8 cellular contexts compared by ENCODE assay signal in genomic region chr15:64095795-64096485, GRCh38. TPM values are rescaled to one million over a fixed set of nuclear protein-coding genes. Genes with fewer than 3 reads are reported as not detected.
A peak's percentile ranks its signal among the peaks of the same experiment; 100 is the strongest.
DNase-seq lines count a peak whose midpoint lies in the region; ATAC-seq, FAIRE-seq and TF ChIP-seq lines count a peak whose summit lies in the region.

Gene SNX1, plus strand, starts transcription at chr15:64095982. Its CDS starts 32 bp downstream, at chr15:64096014.

- H3K4me1 ChIP-seq in ectodermal cell (ENCODE audit: control insufficient read depth, insufficient read depth, low read length) = peaks cover 13% of the 10 kb centered on the region
- peaks cover 78% of the 10 kb centered on the region for H3K4me1 ChIP-seq in lower lobe of right lung

- H3K36me3 ChIP-seq in ectodermal cell (ENCODE audit: control insufficient read depth, insufficient read depth, low read length) (no peaks in the 10 kb centered on the region), lower lobe of right lung (no peaks in the 10 kb centered on the region)

- H3K4me3 ChIP-seq in ectodermal cell (ENCODE audit: insufficient read depth, low read depth, low read length) = peak within 1 kb of the TSS; percentile 67
- peak within 1 kb of the TSS; percentile 78 for H3K4me3 ChIP-seq in lower lobe of right lung

- no peaks in the 10 kb centered on the region for H3K9me3 ChIP-seq in ectodermal cell (ENCODE audit: control insufficient read depth, low read length)
- no peaks in the 10 kb centered on the region for H3K9me3 ChIP-seq in lower lobe of right lung

- peak; percentile 91 for DNase-seq in HTR-8/SVneo (ENCODE audit: insufficient read length, low spot score)
- DNase-seq in NOMO-1 (lab: John Stamatoyannopoulos, UW; ENCODE audit: unreplicated experiment in 2 of 2) = peak; percentile 90 to 98
- DNase-seq in activated CD8-positive, alpha-beta memory T cell treated with anti-CD3 and anti-CD28 coated beads for 24 hours = peak; percentile 98
- DNase-seq in lower lobe of right lung = peak; percentile 96
- peak; percentile 89 to 99 for DNase-seq in stimulated activated CD4-positive, alpha-beta T cell treated with anti-CD3 and anti-CD28 coated beads, Interleukin-4, amount 100 ng/mL, for 48 hours (ENCODE audit: low read depth in 2 of 2)

- no peak for FAIRE-seq in HTR-8/SVneo (lab: Jason Lieb, UNC)

- 0 to 1% methylated on average over 63 of the region's 63 CpGs for WGBS in ectodermal cell, 2 experiments

- H3K27me3 ChIP-seq in ectodermal cell (ENCODE audit: control insufficient read depth, insufficient read depth, low read length, poor library complexity, severe bottlenecking) (no peaks in the 10 kb centered on the region), lower lobe of right lung (ENCODE audit: low read depth) (no peaks in the 10 kb centered on the region)

- intact Hi-C loops in lower lobe of right lung (cut with DNase I) = no loop called here

- no peak for TF ChIP-seq CTCF in C4-2B (conservative IDR thresholded peaks at IDR 0.05)
- no peak for TF ChIP-seq CTCF in lower lobe of right lung (IDR thresholded peaks at IDR 0.05)

- peak; percentile 48 for ATAC-seq in GM19455 (IDR thresholded peaks at IDR 0.05; ENCODE audit: unreplicated experiment)
- ATAC-seq in lower lobe of right lung = peak; percentile 89 to 95

- H3K27ac ChIP-seq in C4-2B = peak within 1 kb of the TSS; percentile 86
- H3K27ac ChIP-seq in ectodermal cell (ENCODE audit: insufficient read depth, low read depth, low read length, poor library complexity, severe bottlenecking) = no peak within 1 kb of the TSS
- H3K27ac ChIP-seq in lower lobe of right lung = peak within 1 kb of the TSS; percentile 85

RNA-seq across cellular contexts. Expression of gene SNX1, which starts in this region (rescaled TPM):
- polyA plus RNA-seq in ectodermal cell (2013, experiment 1 of 4) = 83.4 TPM
- 81.4 TPM for polyA plus RNA-seq in ectodermal cell (2013, experiment 2 of 4)
- 58.3 TPM for polyA plus RNA-seq in ectodermal cell (2013, experiment 3 of 4)
- 65.8 TPM for polyA plus RNA-seq in ectodermal cell (2013, experiment 4 of 4)
- total RNA-seq in lower lobe of right lung = 157 TPM
